21 cellular contexts compared by ENCODE assay signal in the genomic region with DNA sequence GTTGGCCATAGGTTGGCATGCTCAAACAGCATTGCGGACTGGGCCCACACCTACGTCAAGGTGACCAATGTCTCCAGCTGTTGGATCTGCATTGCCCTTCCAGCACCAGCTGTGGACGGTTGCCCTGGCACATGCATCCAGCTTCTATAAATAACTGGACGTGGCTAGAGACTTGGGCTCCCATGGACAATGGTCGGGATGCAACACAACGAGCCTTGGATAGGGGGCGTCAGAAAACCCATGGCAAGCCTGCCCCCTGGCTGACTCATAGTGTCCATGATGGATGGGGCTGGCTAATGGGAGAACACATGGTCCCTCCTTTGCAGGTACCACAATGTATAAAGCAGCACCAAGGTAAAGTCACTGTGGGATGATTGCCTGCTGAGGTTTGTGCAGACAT.
"Had no signal": no experiment of that assay in that cellular context is flagged by ENCODE, and none has a peak within 500 bp of the region (broad histone marks: within the 10 kb centered on the region; RNA-seq: fewer than 3 reads in every experiment).

No MANE protein-coding gene starts in this region.

- ATAC-seq: activated T-cell treated with anti-CD3 and anti-CD28 coated beads, Interleukin-2, amount 50 U/mL, for 4 hours had no signal

- H3K9me3 Mint-ChIP-seq: activated B cell treated with CpG ODN at 0.5 μM for 24 hours; activated CD4-positive, alpha-beta memory T cell treated with anti-CD3 and anti-CD28 coated beads for 36 hours; activated CD4-positive, alpha-beta T cell treated with anti-CD3 and anti-CD28 coated beads, Interleukin-2, amount 10 ng/mL, durations not matched to agents 7 days and 5 days; activated naive CD4-positive, alpha-beta T cell treated with anti-CD3 and anti-CD28 coated beads for 36 hours; activated T-cell treated with anti-CD3 and anti-CD28 coated beads, Interleukin-2, amount 50 U/mL, for 4 hours; brain; central memory CD8-positive, alpha-beta T cell; T-helper 1 cell treated with Interleukin-12 subunit alpha and Interleukin-12 subunit beta and Interleukin-4 antibody, amounts not matched to agents 30 μg/mL and 1 μg/mL, for 36 hours had no signal

- H3K4me1 Mint-ChIP-seq: activated B cell treated with CpG ODN at 0.5 μM for 24 hours; activated CD4-positive, alpha-beta T cell treated with anti-CD3 and anti-CD28 coated beads, Interleukin-2, amount 10 ng/mL, durations not matched to agents 7 days and 5 days; brain; central memory CD8-positive, alpha-beta T cell had no signal

- H3K27me3 Mint-ChIP-seq: activated B cell treated with CpG ODN at 0.5 μM for 24 hours; activated CD4-positive, alpha-beta memory T cell treated with anti-CD3 and anti-CD28 coated beads for 36 hours; activated CD4-positive, alpha-beta T cell treated with anti-CD3 and anti-CD28 coated beads, Interleukin-2, amount 10 ng/mL, durations not matched to agents 7 days and 5 days; activated naive CD8-positive, alpha-beta T cell; central memory CD8-positive, alpha-beta T cell had no signal

- H3K27ac Mint-ChIP-seq: activated B cell treated with CpG ODN at 0.5 μM for 24 hours; activated CD4-positive, alpha-beta memory T cell treated with anti-CD3 and anti-CD28 coated beads for 36 hours; activated CD4-positive, alpha-beta T cell treated with anti-CD3 and anti-CD28 coated beads, Interleukin-2, amount 10 ng/mL, durations not matched to agents 7 days and 5 days; activated naive CD4-positive, alpha-beta T cell treated with anti-CD3 and anti-CD28 coated beads for 36 hours; activated naive CD8-positive, alpha-beta T cell; brain; T-helper 1 cell treated with Interleukin-12 subunit alpha and Interleukin-12 subunit beta and Interleukin-4 antibody, amounts not matched to agents 30 μg/mL and 1 μg/mL, for 36 hours had no signal

- DNase-seq: activated B cell treated with CpG ODN at 0.5 μM for 24 hours; activated CD4-positive, alpha-beta memory T cell treated with anti-CD3 and anti-CD28 coated beads for 36 hours; activated CD4-positive, alpha-beta T cell treated with anti-CD3 and anti-CD28 coated beads for 1 hour; activated CD4-positive, alpha-beta T cell treated with anti-CD3 and anti-CD28 coated beads, Interleukin-2, amount 10 ng/mL, durations not matched to agents 7 days and 5 days; activated CD8-positive, alpha-beta memory T cell treated with anti-CD3 and anti-CD28 coated beads for 24 hours; activated gamma-delta T cell; activated naive CD4-positive, alpha-beta T cell treated with anti-CD3 and anti-CD28 coated beads for 36 hours; activated T-cell treated with anti-CD3 and anti-CD28 coated beads, Interleukin-2, amount 50 U/mL, for 4 hours; amygdala; Kasumi-1; NCI-H1105 treated with DMSO at 0.1 percent for 48 hours; NCI-H1436 treated with DMSO at 0.1 percent for 48 hours; NCI-H187; NCI-H2081; NCI-H510A treated with DMSO at 0.1 percent for 48 hours; NCI-H69; SHP77 treated with DMSO at 0.1 percent for 48 hours had no signal

- H3K36me3 Mint-ChIP-seq: activated CD4-positive, alpha-beta memory T cell treated with anti-CD3 and anti-CD28 coated beads for 36 hours; activated naive CD8-positive, alpha-beta T cell; brain had no signal

- H3K4me3 Mint-ChIP-seq: activated B cell treated with CpG ODN at 0.5 μM for 24 hours; activated CD4-positive, alpha-beta memory T cell treated with anti-CD3 and anti-CD28 coated beads for 36 hours; activated CD4-positive, alpha-beta T cell treated with anti-CD3 and anti-CD28 coated beads, Interleukin-2, amount 10 ng/mL, durations not matched to agents 7 days and 5 days; activated naive CD4-positive, alpha-beta T cell treated with anti-CD3 and anti-CD28 coated beads for 36 hours; activated naive CD8-positive, alpha-beta T cell; activated T-cell treated with anti-CD3 and anti-CD28 coated beads, Interleukin-2, amount 50 U/mL, for 4 hours; brain; central memory CD8-positive, alpha-beta T cell; T-helper 1 cell treated with Interleukin-12 subunit alpha and Interleukin-12 subunit beta and Interleukin-4 antibody, amounts not matched to agents 30 μg/mL and 1 μg/mL, for 36 hours had no signal
